ENCODE assay signal across 12 cellular contexts in genomic region chr10:79153753-79154152, GRCh38.
A peak's percentile ranks its signal among the peaks of the same experiment; 100 is the strongest.
DNase-seq lines count a peak whose midpoint lies in the region; ATAC-seq and TF ChIP-seq lines count a peak whose summit lies in the region.
"Had no signal": no experiment of that assay in that cellular context is flagged by ENCODE, and none has a peak within 500 bp of the region (broad histone marks: within the 10 kb centered on the region; RNA-seq: fewer than 3 reads in every experiment).

No MANE protein-coding gene starts in this region.

- no peaks in the 10 kb centered on the region for H3K36me3 Mint-ChIP-seq in type B pancreatic cell
- H3K36me3 Mint-ChIP-seq: activated CD4-positive, alpha-beta memory T cell treated with anti-CD3 and anti-CD28 coated beads for 36 hours had no signal

- no peak for ATAC-seq in GM21390 (IDR thresholded peaks at IDR 0.05; ENCODE audit: unreplicated experiment)
- ATAC-seq: PC-3 had no signal

- TF ChIP-seq RAD21 in liver (IDR thresholded peaks at IDR 0.05): peak in 1 of 2 donors; percentile 24

- H3K9me3 Mint-ChIP-seq in type B pancreatic cell: no peaks in the 10 kb centered on the region
- H3K9me3 Mint-ChIP-seq: activated CD4-positive, alpha-beta memory T cell treated with anti-CD3 and anti-CD28 coated beads for 36 hours had no signal

- no peaks in the 10 kb centered on the region for H3K9me3 ChIP-seq in liver (ENCODE audit: control insufficient read depth in 4 of 4, low read length in 3 of 4)
- H3K9me3 ChIP-seq in spleen: no peaks in the 10 kb centered on the region
- H3K9me3 ChIP-seq: neutrophil had no signal

- no peaks in the 10 kb centered on the region for H3K27me3 ChIP-seq in liver (ENCODE audit: control insufficient read depth in 4 of 4, insufficient read depth in 4 of 4, low read length in 3 of 4)
- no peaks in the 10 kb centered on the region for H3K27me3 ChIP-seq in spleen (replicated peaks in 1 of 7)
- H3K27me3 ChIP-seq: neutrophil had no signal

- no peaks in the 10 kb centered on the region for H3K27me3 Mint-ChIP-seq in type B pancreatic cell
- H3K27me3 Mint-ChIP-seq: activated CD4-positive, alpha-beta memory T cell treated with anti-CD3 and anti-CD28 coated beads for 36 hours had no signal

- H3K27ac ChIP-seq in C4-2B: peak overlapping the region; percentile 13; the same call in 1 of the 2 replicates
- H3K27ac ChIP-seq in coronary artery: peak overlapping the region; percentile 81 to 91
- H3K27ac ChIP-seq in liver (ENCODE audit: low read depth in 1 of 2, low read length in 2 of 2): no peak overlapping the region
- H3K27ac ChIP-seq in spleen: peak overlapping the region; percentile 32 to 95 (median 88)
- H3K27ac ChIP-seq: neutrophil had no signal

- no peaks in the 10 kb centered on the region for H3K36me3 ChIP-seq in liver (ENCODE audit: control insufficient read depth in 4 of 4, insufficient read depth in 3 of 4, low read depth in 1 of 4, low read length in 3 of 4)
- no peaks in the 10 kb centered on the region for H3K36me3 ChIP-seq in spleen
- H3K36me3 ChIP-seq: neutrophil had no signal

- 52% methylated on average over 10 of the region's 10 CpGs for WGBS in liver
- WGBS in spleen, 5 donors: 62 to 85% (median 69%) methylated on average over 6 to 10 of the region's 10 CpGs

- H3K4me3 ChIP-seq in coronary artery (no peak overlapping the region), liver (ENCODE audit: low read depth in 1 of 3, low read length in 3 of 3) (no peak overlapping the region), spleen (no peak overlapping the region)

- H3K4me1 ChIP-seq in liver (ENCODE audit: control insufficient read depth in 4 of 4, insufficient read depth in 4 of 4, low read length in 3 of 4) (peaks cover 44 to 67% (median 54%) of the 10 kb centered on the region in 4 donors), spleen (peaks cover 36 to 100% (median 81%) of the 10 kb centered on the region in 6 donors)

- no peak overlapping the region for H3K4me3 Mint-ChIP-seq in type B pancreatic cell
- H3K4me3 Mint-ChIP-seq: activated CD4-positive, alpha-beta memory T cell treated with anti-CD3 and anti-CD28 coated beads for 36 hours had no signal

- intact Hi-C loops in spleen (cut with DNase I; ENCODE audit: low total_unique reads): no loop called here

- peak; percentile 90 for DNase-seq in coronary artery (ENCODE audit: low spot score)
- no peak for DNase-seq in spleen
- DNase-seq in mucosa of gallbladder (ENCODE audit: low spot score): no peak
- DNase-seq in type B pancreatic cell (ENCODE audit: extremely low spot score, unreplicated experiment): no peak
- no peak for DNase-seq in NCI-H345 treated with DMSO at 0.1 percent for 48 hours (lab: John Stamatoyannopoulos, UW; ENCODE audit: unreplicated experiment)
- DNase-seq: activated CD4-positive, alpha-beta memory T cell treated with anti-CD3 and anti-CD28 coated beads for 36 hours; activated gamma-delta T cell; PC-3 had no signal

- TF ChIP-seq CTCF in C4-2B (conservative IDR thresholded peaks at IDR 0.05): no peak
- no peak for TF ChIP-seq CTCF in coronary artery (IDR thresholded peaks at IDR 0.05)
- TF ChIP-seq CTCF in liver (IDR thresholded peaks at IDR 0.05; ENCODE audit: low read depth, low read length, missing input control): no peak
- TF ChIP-seq CTCF in spleen (IDR thresholded peaks at IDR 0.05 in 8 of 11, conservative IDR thresholded peaks at IDR 0.05 in 3 of 11): peak in 1 of 11 experiments; percentile 18
- no peak for TF ChIP-seq CTCF in type B pancreatic cell (conservative IDR thresholded peaks at IDR 0.05)

- no peak overlapping the region for H3K27ac Mint-ChIP-seq in type B pancreatic cell
- H3K27ac Mint-ChIP-seq: activated CD4-positive, alpha-beta memory T cell treated with anti-CD3 and anti-CD28 coated beads for 36 hours had no signal

- peaks cover 33% of the 10 kb centered on the region for H3K4me1 Mint-ChIP-seq in type B pancreatic cell (ENCODE audit: unreplicated experiment)

- TF ChIP-seq POLR2A in spleen (IDR thresholded peaks at IDR 0.05): no peak

- no peak overlapping the region for H3K9ac ChIP-seq in liver (ENCODE audit: low read depth in 1 of 2, low read length in 2 of 2)

TF ChIP-seq in liver, 16 proteins besides CTCF, POLR2A, EP300 and RAD21:
- TF ChIP-seq HNF4A (conservative IDR thresholded peaks at IDR 0.05) (peak in 1 of 2 donors; percentile 18), GABPA (IDR thresholded peaks at IDR 0.05 in 1 of 2, conservative IDR thresholded peaks at IDR 0.05 in 1 of 2) (no peak), EGR1 (IDR thresholded peaks at IDR 0.05; ENCODE audit: low read depth in 2 of 2) (no peak), SP1 (IDR thresholded peaks at IDR 0.05) (peak; percentile 30), YY1 (IDR thresholded peaks at IDR 0.05) (no peak), HNF4G (IDR thresholded peaks at IDR 0.05) (no peak), FOXA1 (IDR thresholded peaks at IDR 0.05) (no peak), RXRA (IDR thresholded peaks at IDR 0.05) (peak; percentile 67 to 71), TAF1 (conservative IDR thresholded peaks at IDR 0.05) (no peak), JUND (IDR thresholded peaks at IDR 0.05) (no peak), MAX (IDR thresholded peaks at IDR 0.05) (no peak), NR2F2 (IDR thresholded peaks at IDR 0.05) (no peak)
- TF ChIP-seq, protein P1, sequence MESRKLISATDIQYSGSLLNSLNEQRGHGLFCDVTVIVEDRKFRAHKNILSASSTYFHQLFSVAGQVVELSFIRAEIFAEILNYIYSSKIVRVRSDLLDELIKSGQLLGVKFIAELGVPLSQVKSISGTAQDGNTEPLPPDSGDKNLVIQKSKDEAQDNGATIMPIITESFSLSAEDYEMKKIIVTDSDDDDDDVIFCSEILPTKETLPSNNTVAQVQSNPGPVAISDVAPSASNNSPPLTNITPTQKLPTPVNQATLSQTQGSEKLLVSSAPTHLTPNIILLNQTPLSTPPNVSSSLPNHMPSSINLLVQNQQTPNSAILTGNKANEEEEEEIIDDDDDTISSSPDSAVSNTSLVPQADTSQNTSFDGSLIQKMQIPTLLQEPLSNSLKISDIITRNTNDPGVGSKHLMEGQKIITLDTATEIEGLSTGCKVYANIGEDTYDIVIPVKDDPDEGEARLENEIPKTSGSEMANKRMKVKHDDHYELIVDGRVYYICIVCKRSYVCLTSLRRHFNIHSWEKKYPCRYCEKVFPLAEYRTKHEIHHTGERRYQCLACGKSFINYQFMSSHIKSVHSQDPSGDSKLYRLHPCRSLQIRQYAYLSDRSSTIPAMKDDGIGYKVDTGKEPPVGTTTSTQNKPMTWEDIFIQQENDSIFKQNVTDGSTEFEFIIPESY (IDR thresholded peaks at IDR 0.05): no peak

Comparison
In these comparisons a context has a peak if more than half of its experiments do, and no peak if none do; other contexts are left out.
1. H3K27ac ChIP-seq: peak in C4-2B (single experiment), coronary artery (2 of 2) and spleen (8 of 8); none in liver (0 of 2).